9 cellular contexts compared by ENCODE assay signal in genomic region chr17:35749560-35750412, GRCh38. TPM values are rescaled to one million over a fixed set of nuclear protein-coding genes. Genes with fewer than 3 reads are reported as not detected.
A peak's percentile ranks its signal among the peaks of the same experiment; 100 is the strongest.
DNase-seq lines count a peak whose midpoint lies in the region; ATAC-seq and TF ChIP-seq lines count a peak whose summit lies in the region.
"Had no signal": no experiment of that assay in that cellular context is flagged by ENCODE, and none has a peak within 500 bp of the region (broad histone marks: within the 10 kb centered on the region; RNA-seq: fewer than 3 reads in every experiment).

No MANE protein-coding gene starts in this region.

- BruUV-seq in Caco-2 (replicated peaks; lab: Mats Ljungman, UMichigan), result no TSS peak

- no peak overlapping the region for H3K27ac ChIP-seq in AG04450 (ENCODE audit: low read depth, low read length)

- TF ChIP-seq CTCF in AG04450 (IDR thresholded peaks at IDR 0.05; ENCODE audit: low read depth, low read length), result no peak
- no peak for TF ChIP-seq CTCF in Caco-2 (IDR thresholded peaks at IDR 0.05; ENCODE audit: insufficient read depth in 1 of 2, low read depth in 1 of 2, low read length in 1 of 2, severe bottlenecking in 1 of 2, unreplicated experiment in 1 of 2)

- POLR2A ChIA-PET in AG04450 (lab: Yijun Ruan, JAX), result interaction anchor here (1.3 kb wide), 1 partner anchor 59 kb away, joined by 3 read pairs; the partner anchor contains the start of gene TAF15
- POLR2A ChIA-PET in Caco-2 (lab: Charles Lee), result interaction anchor here (0.6 kb wide), 1 partner anchor 32 kb away, joined by 7 read pairs; no protein-coding TSS in a partner anchor
- POLR2A ChIA-PET in activated CD8-positive, alpha-beta T cell treated with anti-CD3 and anti-CD28 coated beads, Interleukin-2, amount 10 ng/mL, durations not matched to agents 7 days and 5 days (lab: Charles Lee), result interaction anchor here (0.6 to 0.8 kb wide), 2 partner anchors 11 to 488 kb away, joined by 4 to 5 read pairs; no protein-coding TSS in a partner anchor

- H3K4me1 ChIP-seq in Caco-2, result peaks cover 4% of the 10 kb centered on the region; the same call in 1 of the 2 replicates

- intact Hi-C loops in Caco-2 (cut with micrococcal nuclease; ENCODE audit: unreplicated experiment), result loop anchor here (5.0 kb wide), 2 partner anchors 122 to 437 kb away; no protein-coding TSS in a partner anchor

- peaks cover 6% of the 10 kb centered on the region for H3K4me1 Mint-ChIP-seq in Caco-2 (ENCODE audit: low read depth, unreplicated experiment)
- H3K4me1 Mint-ChIP-seq in activated CD8-positive, alpha-beta T cell treated with anti-CD3 and anti-CD28 coated beads, Interleukin-2, amount 10 ng/mL, durations not matched to agents 7 days and 5 days (ENCODE audit: low read depth), result peaks cover 9% of the 10 kb centered on the region

- peak overlapping the region; percentile 59 for H3K4me3 Mint-ChIP-seq in Caco-2 (ENCODE audit: unreplicated experiment)
- no peak overlapping the region for H3K4me3 Mint-ChIP-seq in activated CD8-positive, alpha-beta T cell treated with anti-CD3 and anti-CD28 coated beads, Interleukin-2, amount 10 ng/mL, durations not matched to agents 7 days and 5 days

- no peaks in the 10 kb centered on the region for H3K36me3 ChIP-seq in Caco-2 (ENCODE audit: control insufficient read depth, insufficient read depth, low read length)

- 0 out of 2 replicates have a peak overlapping the region, but pooled peaks have one; percentile 7 for H3K4me3 ChIP-seq in AG04450 (ENCODE audit: low read depth, low read length)
- peak overlapping the region; percentile 22 for H3K4me3 ChIP-seq in Caco-2 (ENCODE audit: low read depth, low read length)

- DNase-seq in AG04450 (ENCODE audit: low read depth, low spot score), result no peak
- DNase-seq in Caco-2, result no peak
- peak; percentile 24 for DNase-seq in activated CD8-positive, alpha-beta T cell treated with anti-CD3 and anti-CD28 coated beads, Interleukin-2, amount 10 ng/mL, durations not matched to agents 7 days and 5 days
- DNase-seq in iris pigment epithelial cell (ENCODE audit: low read depth), result peak; percentile 57
- DNase-seq in activated effector memory CD4-positive, alpha-beta T cell treated with anti-CD3 and anti-CD28 coated beads, Interleukin-2, amount 50 U/mL, for 16 hours, result no peak
- DNase-seq in HPDE6-E6E7 (ENCODE audit: extremely low spot score), result no peak
- DNase-seq: stimulated activated CD4-positive, alpha-beta T cell treated with anti-CD3 and anti-CD28 coated beads, Interleukin-2, amount 100 ng/mL, for 48 hours had no signal

- peaks cover 6% of the 10 kb centered on the region for H3K27me3 Mint-ChIP-seq in Caco-2 (ENCODE audit: insufficient read depth, unreplicated experiment)
- H3K27me3 Mint-ChIP-seq in activated CD8-positive, alpha-beta T cell treated with anti-CD3 and anti-CD28 coated beads, Interleukin-2, amount 10 ng/mL, durations not matched to agents 7 days and 5 days (ENCODE audit: low read depth), result peaks cover 29% of the 10 kb centered on the region

- H3K9me3 Mint-ChIP-seq in Caco-2 (ENCODE audit: unreplicated experiment), result no peaks in the 10 kb centered on the region
- H3K9me3 Mint-ChIP-seq in activated CD8-positive, alpha-beta T cell treated with anti-CD3 and anti-CD28 coated beads, Interleukin-2, amount 10 ng/mL, durations not matched to agents 7 days and 5 days (ENCODE audit: insufficient read depth), result no peaks in the 10 kb centered on the region

- no peaks in the 10 kb centered on the region; the same call in 1 of the 2 replicates for H3K9me3 ChIP-seq in AG04450 (ENCODE audit: control insufficient read depth, insufficient read depth, low read length)
- no peaks in the 10 kb centered on the region for H3K9me3 ChIP-seq in Caco-2

- ATAC-seq in activated CD8-positive, alpha-beta T cell treated with anti-CD3 and anti-CD28 coated beads, Interleukin-2, amount 10 ng/mL, durations not matched to agents 7 days and 5 days, result no peak
- ATAC-seq in GM21528 (IDR thresholded peaks at IDR 0.05; ENCODE audit: low FRiP score, unreplicated experiment) (no peak), HG02588 (IDR thresholded peaks at IDR 0.05; ENCODE audit: unreplicated experiment) (no peak)

- no peak overlapping the region for H3K27ac Mint-ChIP-seq in Caco-2 (ENCODE audit: unreplicated experiment)
- H3K27ac Mint-ChIP-seq in activated CD8-positive, alpha-beta T cell treated with anti-CD3 and anti-CD28 coated beads, Interleukin-2, amount 10 ng/mL, durations not matched to agents 7 days and 5 days, result no peak overlapping the region

- H3K27me3 ChIP-seq in AG04450 (ENCODE audit: control insufficient read depth, insufficient read depth, low read length) (peaks cover 40% of the 10 kb centered on the region), Caco-2 (replicated peaks; ENCODE audit: control insufficient read depth, insufficient read depth, low read length) (no peaks in the 10 kb centered on the region)

- no peaks in the 10 kb centered on the region for H3K36me3 Mint-ChIP-seq in Caco-2 (ENCODE audit: insufficient read depth, unreplicated experiment)
- H3K36me3 Mint-ChIP-seq in activated CD8-positive, alpha-beta T cell treated with anti-CD3 and anti-CD28 coated beads, Interleukin-2, amount 10 ng/mL, durations not matched to agents 7 days and 5 days (ENCODE audit: low read depth), result no peaks in the 10 kb centered on the region

- CTCF ChIA-PET in AG04450 (lab: Charles Lee) (interaction anchor here (0.7 to 9.3 kb wide), 10 partner anchors 14 to 438 kb away, joined by 3 to 357 read pairs (median 8); no protein-coding TSS in a partner anchor), Caco-2 (lab: Charles Lee) (interaction anchor here (1.0 to 3.2 kb wide), 3 partner anchors 14 to 59 kb away, joined by 3 to 26 read pairs (median 3); partner anchors contain the start of gene TAF15)
- CTCF ChIA-PET in activated CD8-positive, alpha-beta T cell treated with anti-CD3 and anti-CD28 coated beads, Interleukin-2, amount 10 ng/mL, durations not matched to agents 7 days and 5 days (lab: Charles Lee), result interaction anchor here (0.6 to 5.0 kb wide), 7 partner anchors 11 to 630 kb away, joined by 3 to 104 read pairs (median 20); partner anchors contain the start of genes C17orf50, RAD51D, SLFN12L and TAF15

RNA-seq across cellular contexts. Expression of gene GAS2L2, which starts 3.3 kb away (rescaled TPM):
- polyA plus RNA-seq in AG04450 (2011; rRNA removed), result not detected in 2 replicates
- polyA minus RNA-seq in AG04450 (2011; rRNA and poly(A)+ RNA removed), result not detected in 2 replicates
- total RNA-seq in Caco-2 (2022), result not detected in 2 replicates
- not detected for total RNA-seq in activated CD8-positive, alpha-beta T cell treated with anti-CD3 and anti-CD28 coated beads, Interleukin-2, amount 10 ng/mL, durations not matched to agents 7 days and 5 days

RNA-seq across cellular contexts. Expression of gene C17orf50, which starts 10.9 kb away (rescaled TPM):
- polyA plus RNA-seq in AG04450 (2011; rRNA removed), result not detected in 2 replicates
- not detected in 2 replicates for polyA minus RNA-seq in AG04450 (2011; rRNA and poly(A)+ RNA removed)
- not detected in 2 replicates for total RNA-seq in Caco-2 (2022)
- not detected for total RNA-seq in activated CD8-positive, alpha-beta T cell treated with anti-CD3 and anti-CD28 coated beads, Interleukin-2, amount 10 ng/mL, durations not matched to agents 7 days and 5 days

RNA-seq across cellular contexts. Expression of gene RASL10B, which starts 18.3 kb away (rescaled TPM):
- polyA plus RNA-seq in AG04450 (2011; rRNA removed), result 3.3 and 4.3 TPM in 2 replicates
- polyA minus RNA-seq in AG04450 (2011; rRNA and poly(A)+ RNA removed), result 8.0 and 11.4 TPM in 2 replicates
- 11.4 and 13.3 TPM in 2 replicates for total RNA-seq in Caco-2 (2022)
- total RNA-seq in activated CD8-positive, alpha-beta T cell treated with anti-CD3 and anti-CD28 coated beads, Interleukin-2, amount 10 ng/mL, durations not matched to agents 7 days and 5 days, result under 1 TPM in 1 of 2 experiments, not detected in 1; 0.10 TPM

RNA-seq across cellular contexts. Expression of gene MMP28, which starts 45.7 kb away (rescaled TPM):
- 0.15 and 0.17 TPM in 2 replicates for polyA plus RNA-seq in AG04450 (2011; rRNA removed)
- 0.70 TPM in 1 of 2 replicates, not detected in the other for polyA minus RNA-seq in AG04450 (2011; rRNA and poly(A)+ RNA removed)
- not detected in 2 replicates for total RNA-seq in Caco-2 (2022)
- total RNA-seq in activated CD8-positive, alpha-beta T cell treated with anti-CD3 and anti-CD28 coated beads, Interleukin-2, amount 10 ng/mL, durations not matched to agents 7 days and 5 days, result not detected

RNA-seq across cellular contexts. Expression of gene TAF15, which starts 59.5 kb away (rescaled TPM):
- polyA plus RNA-seq in AG04450 (2011; rRNA removed), result 51.6 and 66.1 TPM in 2 replicates
- polyA minus RNA-seq in AG04450 (2011; rRNA and poly(A)+ RNA removed), result 45.4 and 74.0 TPM in 2 replicates
- total RNA-seq in Caco-2 (2022), result 335 and 350 TPM in 2 replicates
- 100 to 1,000 TPM; 336 to 341 TPM for total RNA-seq in activated CD8-positive, alpha-beta T cell treated with anti-CD3 and anti-CD28 coated beads, Interleukin-2, amount 10 ng/mL, durations not matched to agents 7 days and 5 days

Comparison
In these comparisons a context has a peak if more than half of its experiments do, and no peak if none do; other contexts are left out.
1. DNase-seq: peak in activated CD8-positive, alpha-beta T cell treated with anti-CD3 and anti-CD28 coated beads, Interleukin-2, amount 10 ng/mL, durations not matched to agents 7 days and 5 days (single experiment) and iris pigment epithelial cell (single experiment); none in AG04450 (single experiment), Caco-2 (0 of 2), activated effector memory CD4-positive, alpha-beta T cell treated with anti-CD3 and anti-CD28 coated beads, Interleukin-2, amount 50 U/mL, for 16 hours (single experiment) and HPDE6-E6E7 (single experiment).
2. RNA of gene RASL10B, which starts 18.3 kb away (total RNA-seq): 11.4 to 13.3 TPM in Caco-2; 0.10 TPM in activated CD8-positive, alpha-beta T cell treated with anti-CD3 and anti-CD28 coated beads, Interleukin-2, amount 10 ng/mL, durations not matched to agents 7 days and 5 days; every median in the first group is over 10 times any median in the second.